In the genomic region with DNA sequence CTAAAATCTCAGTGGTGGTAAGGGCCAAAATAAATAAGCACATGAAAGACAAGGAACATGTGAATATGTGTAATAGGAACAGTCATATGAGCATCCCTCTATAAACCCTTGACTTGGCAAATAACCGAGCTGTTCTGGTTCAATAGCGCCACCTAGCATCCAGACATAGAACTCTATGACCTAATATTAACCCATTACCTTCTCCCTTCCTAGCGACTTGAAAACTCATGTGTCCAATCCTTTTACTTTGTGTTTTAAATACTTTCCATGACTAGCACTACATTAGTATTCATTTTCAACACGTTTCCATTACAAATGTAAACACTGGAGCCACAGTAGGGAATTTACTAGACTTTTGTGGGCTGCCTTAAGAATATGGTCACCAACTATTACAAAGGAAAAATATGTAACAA, we compare ENCODE assay signal across 9 cellular contexts.
A peak's percentile ranks its signal among the peaks of the same experiment; 100 is the strongest.
DNase-seq lines count a peak whose midpoint lies in the region; ATAC-seq and TF ChIP-seq lines count a peak whose summit lies in the region.
"Had no signal": no experiment of that assay in that cellular context is flagged by ENCODE, and none has a peak within 500 bp of the region (broad histone marks: within the 10 kb centered on the region; RNA-seq: fewer than 3 reads in every experiment).

No MANE protein-coding gene starts in this region.

- no peaks in the 10 kb centered on the region for H3K9me3 Mint-ChIP-seq in nephron

- H3K9me3 ChIP-seq in OCI-LY7 (ENCODE audit: low read length), result no peaks in the 10 kb centered on the region

- no peak overlapping the region for H3K4me2 ChIP-seq in OCI-LY7 (ENCODE audit: low read length)

- intact Hi-C loops in OCI-LY7 (cut with micrococcal nuclease; ENCODE audit: unreplicated experiment), result loop anchor here (1.0 to 10.0 kb wide), 5 partner anchors 78 to 291 kb away; a partner anchor contains a TSS

- TF ChIP-seq CTCF in OCI-LY7 (conservative IDR thresholded peaks at IDR 0.05; ENCODE audit: low read length), result peak; percentile 91
- peak; percentile 72 for TF ChIP-seq CTCF in cardiac fibroblast (IDR thresholded peaks at IDR 0.05; ENCODE audit: low read depth, low read length)
- TF ChIP-seq CTCF in nephron (IDR thresholded peaks at IDR 0.05; ENCODE audit: unreplicated experiment in 3 of 3), result peak; percentile 27 to 45 (median 41)

- H3K4me1 Mint-ChIP-seq in nephron, result peaks cover 12% of the 10 kb centered on the region

- no TSS peak for BruUV-seq in OCI-LY7 (replicated peaks; lab: Mats Ljungman, UMichigan)

- H3K36me3 Mint-ChIP-seq in nephron (ENCODE audit: low read depth), result peaks cover 29% of the 10 kb centered on the region

- no peaks in the 10 kb centered on the region for H4K20me1 ChIP-seq in OCI-LY7 (ENCODE audit: insufficient read depth, low read length)

- H3K9me2 ChIP-seq in OCI-LY7 (ENCODE audit: insufficient read depth, low read length), result no peaks in the 10 kb centered on the region

- ATAC-seq in HG03139 (IDR thresholded peaks at IDR 0.05; ENCODE audit: unreplicated experiment) (no peak), HG03159 (IDR thresholded peaks at IDR 0.05; ENCODE audit: unreplicated experiment) (no peak)

- no peak overlapping the region for H3K4me3 ChIP-seq in OCI-LY7 (ENCODE audit: low read depth, low read length, poor library complexity, severe bottlenecking)
- H3K4me3 ChIP-seq in cardiac fibroblast (replicated peaks in 1 of 2; ENCODE audit: low read depth in 2 of 2, low read length in 2 of 2), result no peak overlapping the region

- no peaks in the 10 kb centered on the region for H3K4me1 ChIP-seq in OCI-LY7 (ENCODE audit: insufficient read depth, low read length, poor library complexity, severe bottlenecking)
- H3K4me1 ChIP-seq: parathyroid adenoma had no signal

- CTCF ChIA-PET in OCI-LY7 (lab: Charles Lee; ENCODE audit: unreplicated experiment), result interaction anchor here (1.5 kb wide), 1 partner anchor 449 kb away, joined by 6 read pairs; no protein-coding TSS in a partner anchor

- H3K27ac ChIP-seq in OCI-LY7 (ENCODE audit: low read depth, low read length, poor library complexity, severe bottlenecking), result no peak overlapping the region
- H3K27ac ChIP-seq: parathyroid adenoma had no signal

- no peaks in the 10 kb centered on the region for H3K27me3 Mint-ChIP-seq in nephron (ENCODE audit: low read depth)

- no peak overlapping the region for H3K27ac Mint-ChIP-seq in nephron

- no peak overlapping the region for H3K4me3 Mint-ChIP-seq in nephron

- no peaks in the 10 kb centered on the region for H3K36me3 ChIP-seq in OCI-LY7 (ENCODE audit: insufficient read depth, low read length)

- no peaks in the 10 kb centered on the region for H3K79me2 ChIP-seq in OCI-LY7 (ENCODE audit: insufficient read depth, low read depth, low read length)
- H3K79me2 ChIP-seq: parathyroid adenoma had no signal

- POLR2A ChIA-PET in OCI-LY7 (lab: Charles Lee), result interaction anchor here (0.6 to 1.1 kb wide), 3 partner anchors 8 to 53 kb away, joined by 3 to 4 read pairs (median 3); no protein-coding TSS in a partner anchor

- DNase-seq in COR-L47 (lab: John Stamatoyannopoulos, UW), result peak; percentile 54
- DNase-seq in HT-29 (ENCODE audit: low spot score), result peak; percentile 61
- peak; percentile 74 for DNase-seq in OCI-LY7 (ENCODE audit: low spot score)
- peak; percentile 86 to 96 for DNase-seq in cardiac fibroblast (ENCODE audit: low read depth in 2 of 2)
- DNase-seq in GOT3 (lab: John Stamatoyannopoulos, UW), result no peak

- H2AFZ ChIP-seq in OCI-LY7 (ENCODE audit: low read length), result no peak overlapping the region
- H2AFZ ChIP-seq: parathyroid adenoma had no signal

Comparison
In these comparisons a context has a peak if more than half of its experiments do, and no peak if none do; other contexts are left out.
1. CTCF ChIP-seq: peak in every context shown above with its lines; median percentile 91 in OCI-LY7; 72 in cardiac fibroblast; 41 in nephron.